9 cellular contexts compared by ENCODE assay signal in the genomic region with DNA sequence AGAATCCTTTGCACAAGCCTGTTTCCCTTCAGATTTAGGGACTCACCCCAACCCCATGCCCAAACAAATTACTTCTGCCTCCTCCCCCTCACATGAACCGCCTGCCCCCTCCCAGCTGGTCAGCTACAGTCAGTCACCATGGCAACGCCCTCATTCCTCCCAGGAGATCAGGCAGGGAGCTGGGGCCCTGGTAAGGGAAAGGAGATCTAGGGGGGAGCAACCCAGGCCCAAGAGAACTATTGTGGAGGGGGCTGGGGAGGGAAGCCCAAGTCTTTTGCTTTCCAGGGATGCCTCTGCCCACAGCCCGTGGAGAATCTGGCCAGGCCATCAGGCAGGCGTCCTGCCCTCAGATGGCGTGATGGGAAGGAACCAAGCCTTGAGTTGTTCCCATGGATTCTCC. TPM values are rescaled to one million over a fixed set of nuclear protein-coding genes. Genes with fewer than 3 reads are reported as not detected.
DNase-seq lines count a peak whose midpoint lies in the region; ATAC-seq and TF ChIP-seq lines count a peak whose summit lies in the region.
"Had no signal": no experiment of that assay in that cellular context is flagged by ENCODE, and none has a peak within 500 bp of the region (broad histone marks: within the 10 kb centered on the region; RNA-seq: fewer than 3 reads in every experiment).

No MANE protein-coding gene starts in this region.

- ATAC-seq in right cardiac atrium (no peak), HG02763 (IDR thresholded peaks at IDR 0.05; ENCODE audit: unreplicated experiment) (no peak)

- no peaks in the 10 kb centered on the region for H3K9me3 ChIP-seq in right cardiac atrium (ENCODE audit: control insufficient read depth, low read length)
- no peaks in the 10 kb centered on the region for H3K9me3 ChIP-seq in uterus
- H3K9me3 ChIP-seq: prostate gland had no signal

- intact Hi-C loops in right cardiac atrium (cut with DNase I) (no loop called here), cardiac septum (cut with DNase I) (no loop called here), uterus (cut with DNase I; ENCODE audit: low total_unique reads) (no loop called here)

- H3K4me3 ChIP-seq in right cardiac atrium (ENCODE audit: low read length), result no peak overlapping the region
- H3K4me3 ChIP-seq in fibroblast of pulmonary artery (replicated peaks; ENCODE audit: low read depth, low read length), result no peak overlapping the region
- H3K4me3 ChIP-seq in uterus, result no peak overlapping the region
- H3K4me3 ChIP-seq: prostate gland had no signal

- no peaks in the 10 kb centered on the region for H3K36me3 ChIP-seq in uterus
- H3K36me3 ChIP-seq: prostate gland had no signal

- peaks cover 10% of the 10 kb centered on the region for H3K4me1 ChIP-seq in right cardiac atrium (ENCODE audit: control insufficient read depth, insufficient read depth, low read length)
- peaks cover 4 to 7% of the 10 kb centered on the region in 2 donors for H3K4me1 ChIP-seq in uterus
- H3K4me1 ChIP-seq: prostate gland had no signal

- DNase-seq in right cardiac atrium (peak in 2 of 3 donors; percentile 66), cardiac septum (ENCODE audit: low spot score) (no peak), fibroblast of pulmonary artery (ENCODE audit: low read depth) (peak; percentile 57), uterus (peak; percentile 73 to 76)
- no peak for DNase-seq in stimulated activated CD4-positive, alpha-beta T cell treated with anti-CD3 and anti-CD28 coated beads, Interleukin-2, amount 100 ng/mL, for 48 hours
- DNase-seq: activated CD8-positive, alpha-beta memory T cell treated with anti-CD3 and anti-CD28 coated beads, Interleukin-2, amount 50 U/mL, for 4 hours had no signal

- TF ChIP-seq POLR2A in uterus (IDR thresholded peaks at IDR 0.05), result no peak

- no peaks in the 10 kb centered on the region for H3K27me3 ChIP-seq in right cardiac atrium (ENCODE audit: control insufficient read depth, insufficient read depth)
- H3K27me3 ChIP-seq in uterus, result no peaks in the 10 kb centered on the region

- TF ChIP-seq CTCF in fibroblast of pulmonary artery (IDR thresholded peaks at IDR 0.05; ENCODE audit: low read length, missing control alignments) (no peak), uterus (IDR thresholded peaks at IDR 0.05) (no peak)

- H3K27ac ChIP-seq in right cardiac atrium (ENCODE audit: low read length) (no peak overlapping the region), uterus (no peak overlapping the region)
- H3K27ac ChIP-seq: prostate gland had no signal

- 50% methylated on average over 5 of the region's 5 CpGs for WGBS in right cardiac atrium

RNA-seq across cellular contexts. Expression of gene FAM171A2, which starts 2.8 kb away (rescaled TPM):
- total RNA-seq in right cardiac atrium, result 1 to 10 TPM; 2.4 to 4.0 (median 3.1) TPM
- polyA plus RNA-seq in right cardiac atrium, result 1.9 TPM
- total RNA-seq in cardiac septum, result 0.62 TPM
- total RNA-seq in uterus, result 10 to 100 TPM in 3 of 4 donors, under 1 TPM in 1; 0.77 to 32.1 (median 14.2) TPM

RNA-seq across cellular contexts. Expression of gene GRN, which starts 15.7 kb away (rescaled TPM):
- total RNA-seq in right cardiac atrium (100 to 1,000 TPM; 158 to 215 (median 194) TPM), cardiac septum (130 TPM), uterus (100 to 1,000 TPM; 101 to 178 (median 120) TPM)
- 100 TPM for polyA plus RNA-seq in right cardiac atrium

RNA-seq across cellular contexts. Expression of gene ITGA2B, which starts 28.6 kb away (rescaled TPM):
- total RNA-seq in right cardiac atrium (10 to 100 TPM in 1 of 4 donors, 1 to 10 TPM in 3; 3.9 to 14.3 (median 8.6) TPM), cardiac septum (1.7 TPM), uterus (1 to 10 TPM in 2 of 4 donors, not detected in 2; 7.4 to 7.7 TPM)
- polyA plus RNA-seq in right cardiac atrium, result 3.4 TPM

RNA-seq across cellular contexts. Expression of gene SLC25A39, which starts 36.2 kb away (rescaled TPM):
- total RNA-seq in right cardiac atrium (10 to 100 TPM; 56.7 to 69.9 (median 66.4) TPM), cardiac septum (53.4 TPM), uterus (10 to 100 TPM; 41.9 to 77.6 (median 50.7) TPM)
- 73.0 TPM for polyA plus RNA-seq in right cardiac atrium

RNA-seq across cellular contexts. Expression of gene RUNDC3A, which starts 52.4 kb away (rescaled TPM):
- 1 to 10 TPM; 1.8 to 4.5 (median 2.3) TPM for total RNA-seq in right cardiac atrium
- polyA plus RNA-seq in right cardiac atrium, result 1.6 TPM
- total RNA-seq in cardiac septum, result 0.97 TPM
- total RNA-seq in uterus, result under 1 TPM in 1 of 4 donors, not detected in 3; 0.69 TPM
- total RNA-seq: B cell had no signal

Comparison
In these comparisons a context has a peak if more than half of its experiments do, and no peak if none do; other contexts are left out.
1. DNase-seq: peak in right cardiac atrium (2 of 3), fibroblast of pulmonary artery (single experiment) and uterus (2 of 2); none in cardiac septum (single experiment) and stimulated activated CD4-positive, alpha-beta T cell treated with anti-CD3 and anti-CD28 coated beads, Interleukin-2, amount 100 ng/mL, for 48 hours (0 of 2).